Comparison of ENCODE assay signal across 29 cellular contexts in genomic region chr11:47501095-47501494, GRCh38. TPM values are rescaled to one million over a fixed set of nuclear protein-coding genes. Genes with fewer than 3 reads are reported as not detected.
DNase-seq lines count a peak whose midpoint lies in the region; ATAC-seq, FAIRE-seq and TF ChIP-seq lines count a peak whose summit lies in the region.
"Had no signal": no experiment of that assay in that cellular context is flagged by ENCODE, and none has a peak within 500 bp of the region (broad histone marks: within the 10 kb centered on the region; RNA-seq: fewer than 3 reads in every experiment).

No MANE protein-coding gene starts in this region.

- WGBS in GM12878 (ENCODE audit: insufficient coverage, insufficient replicate concordance, low lambda C conversion rate, missing lambda C conversion rate): 88% methylated on average over 5 of the region's 5 CpGs
- WGBS in neuronal stem cell (ENCODE audit: extremely low coverage in 2 of 2, insufficient read length in 2 of 2, insufficient replicate concordance in 1 of 2), 2 donors: no CpG with 5 or more reads among the region's 5 CpGs

- POLR2A ChIA-PET in activated CD4-positive, alpha-beta T cell treated with anti-CD3 and anti-CD28 coated beads for 36 hours (lab: Charles Lee): interaction anchor here (1.1 kb wide), 1 partner anchor 39 kb away, joined by 8 read pairs; no protein-coding TSS in a partner anchor
- POLR2A ChIA-PET in GM12878 (lab: Charles Lee): interaction anchor here (1.0 to 1.6 kb wide), 4 partner anchors 9 to 48 kb away, joined by 3 to 5 read pairs (median 4); no protein-coding TSS in a partner anchor

- TF ChIP-seq RAD21 in GM12878 (IDR thresholded peaks at IDR 0.05; ENCODE audit: insufficient read depth, low read depth, low read length): no peak

- H2AK5ac ChIP-seq in neuronal stem cell (ENCODE audit: low read depth, low read length): no peak overlapping the region

- peaks cover 54% of the 10 kb centered on the region for H3K4me1 Mint-ChIP-seq in activated CD4-positive, alpha-beta T cell treated with anti-CD3 and anti-CD28 coated beads for 36 hours
- H3K4me1 Mint-ChIP-seq in activated CD4-positive, alpha-beta T cell treated with anti-CD3 and anti-CD28 coated beads, Interleukin-2, amount 10 ng/mL, durations not matched to agents 24 days and 14 days: peaks cover 27% of the 10 kb centered on the region
- peaks cover 36% of the 10 kb centered on the region for H3K4me1 Mint-ChIP-seq in memory B cell
- H3K4me1 Mint-ChIP-seq in stimulated activated naive B cell treated with anti-CD40 and anti-IgM and Interleukin-4, amounts not matched to agents 10 μg/mL and 1 μg/mL and 100 μg/mL, for 72 hours: peaks cover 31 to 63% of the 10 kb centered on the region in 2 donors

- no peak overlapping the region for H3K23ac ChIP-seq in neuronal stem cell (ENCODE audit: low read depth, low read length, poor library complexity)

- H3K36me3 ChIP-seq in GM12878 (ENCODE audit: control insufficient read depth in 2 of 2, insufficient read depth in 2 of 2, low read length in 1 of 2) (peaks cover 2 to 24% of the 10 kb centered on the region in 2 experiments), BE2C (no peaks in the 10 kb centered on the region), neuronal stem cell (replicated peaks in 1 of 2; ENCODE audit: control insufficient read depth in 2 of 2, insufficient read depth in 2 of 2, low read length in 2 of 2) (peaks cover 3 to 75% of the 10 kb centered on the region in 2 donors)
- H3K36me3 ChIP-seq: pancreas, thoracic aorta had no signal

- no peak overlapping the region for H3K14ac ChIP-seq in neuronal stem cell (ENCODE audit: low read length)

- TF ChIP-seq EP300 in GM12878 (IDR thresholded peaks at IDR 0.05; ENCODE audit: borderline replicate concordance in 1 of 2, control insufficient read depth in 1 of 2, low read depth in 2 of 2, low read length in 2 of 2): no peak

- SMC1A ChIA-PET in GM12878 (lab: Charles Lee; ENCODE audit: uncharacterized antibody, unreplicated experiment): interaction anchor here (1.1 to 4.5 kb wide), 5 partner anchors 8 to 21 kb away, joined by 3 to 21 read pairs (median 19); no protein-coding TSS in a partner anchor

- no peak for ATAC-seq in activated CD4-positive, alpha-beta T cell treated with anti-CD3 and anti-CD28 coated beads for 36 hours
- no peak for ATAC-seq in GM12878
- no peak for ATAC-seq in memory B cell (ENCODE audit: low read depth)
- ATAC-seq in stimulated activated naive B cell treated with anti-CD40 and anti-IgM and Interleukin-4, amounts not matched to agents 10 μg/mL and 1 μg/mL and 100 μg/mL, for 72 hours (replicated peaks): no peak
- ATAC-seq: pancreas had no signal

- no peak overlapping the region for H2BK12ac ChIP-seq in neuronal stem cell (ENCODE audit: low read length)

- H3K4me1 ChIP-seq in GM12878 (ENCODE audit: control insufficient read depth, insufficient read depth, low read length) (peaks cover 54% of the 10 kb centered on the region), BE2C (peaks cover 11% of the 10 kb centered on the region), neuronal stem cell (ENCODE audit: control insufficient read depth in 2 of 2, insufficient read depth in 1 of 2, low read depth in 1 of 2, low read length in 2 of 2) (peaks cover 8 to 10% of the 10 kb centered on the region in 2 donors)

- BruUV-seq in GM12878 (replicated peaks; lab: Mats Ljungman, UMichigan): no TSS peak

- H2BK15ac ChIP-seq in neuronal stem cell (ENCODE audit: low read length): no peak overlapping the region

- no peak overlapping the region for H3K18ac ChIP-seq in neuronal stem cell (ENCODE audit: low read length)

- CTCF ChIA-PET in activated CD4-positive, alpha-beta T cell treated with anti-CD3 and anti-CD28 coated beads for 36 hours (lab: Charles Lee): interaction anchor here (0.9 to 1.8 kb wide), 4 partner anchors 9 to 50 kb away, joined by 3 to 8 read pairs (median 3); no protein-coding TSS in a partner anchor
- CTCF ChIA-PET in GM12878 (lab: Yijun Ruan, JAX): interaction anchor here (0.5 to 1.4 kb wide), 5 partner anchors 10 to 419 kb away, joined by 3 to 5 read pairs (median 3); no protein-coding TSS in a partner anchor

- H3K4me3 Mint-ChIP-seq in activated CD4-positive, alpha-beta T cell treated with anti-CD3 and anti-CD28 coated beads for 36 hours: no peak overlapping the region
- no peak overlapping the region for H3K4me3 Mint-ChIP-seq in activated CD4-positive, alpha-beta T cell treated with anti-CD3 and anti-CD28 coated beads, Interleukin-2, amount 10 ng/mL, durations not matched to agents 24 days and 14 days
- no peak overlapping the region for H3K4me3 Mint-ChIP-seq in memory B cell
- H3K4me3 Mint-ChIP-seq in stimulated activated naive B cell treated with anti-CD40 and anti-IgM and Interleukin-4, amounts not matched to agents 10 μg/mL and 1 μg/mL and 100 μg/mL, for 72 hours: no peak overlapping the region

- H3K27ac ChIP-seq in GM12878 (ENCODE audit: control insufficient read depth, insufficient read depth): 0 out of 2 replicates have a peak overlapping the region, but pooled peaks have one; percentile 11
- no peak overlapping the region for H3K27ac ChIP-seq in neuronal stem cell (replicated peaks; ENCODE audit: low read length)
- H3K27ac ChIP-seq: 22Rv1, GM23248, pancreas, thoracic aorta had no signal

- H2AFZ ChIP-seq in GM12878 (ENCODE audit: control insufficient read depth, low read depth, low read length): no peak overlapping the region
- no peak overlapping the region for H2AFZ ChIP-seq in neuronal stem cell (ENCODE audit: low read length)
- H2AFZ ChIP-seq: GM23248 had no signal

- no peaks in the 10 kb centered on the region for H3K27me3 Mint-ChIP-seq in activated CD4-positive, alpha-beta T cell treated with anti-CD3 and anti-CD28 coated beads for 36 hours
- no peaks in the 10 kb centered on the region for H3K27me3 Mint-ChIP-seq in activated CD4-positive, alpha-beta T cell treated with anti-CD3 and anti-CD28 coated beads, Interleukin-2, amount 10 ng/mL, durations not matched to agents 24 days and 14 days
- H3K27me3 Mint-ChIP-seq in memory B cell: no peaks in the 10 kb centered on the region
- no peaks in the 10 kb centered on the region for H3K27me3 Mint-ChIP-seq in stimulated activated naive B cell treated with anti-CD40 and anti-IgM and Interleukin-4, amounts not matched to agents 10 μg/mL and 1 μg/mL and 100 μg/mL, for 72 hours

- H4K8ac ChIP-seq in neuronal stem cell (ENCODE audit: low read depth, low read length): no peak overlapping the region

- H3K4ac ChIP-seq in neuronal stem cell (ENCODE audit: low read length): no peak overlapping the region

- H3K79me2 ChIP-seq in GM12878 (ENCODE audit: control insufficient read depth, insufficient read depth, low read length): peaks cover 89% of the 10 kb centered on the region

- no peak overlapping the region for H3K9ac ChIP-seq in GM12878 (ENCODE audit: control insufficient read depth, insufficient read depth, low read length)
- H3K9ac ChIP-seq in neuronal stem cell (ENCODE audit: low read depth, low read length, poor library complexity): no peak overlapping the region
- H3K9ac ChIP-seq: GM23248 had no signal

- intact Hi-C loops in activated CD4-positive, alpha-beta T cell treated with anti-CD3 and anti-CD28 coated beads for 36 hours (cut with DNase I, micrococcal nuclease): loop anchor here in 1 of 2 experiments (10.0 kb wide), 1 partner anchor 264 kb away; the partner anchor contains the start of gene FNBP4
- intact Hi-C loops in activated CD4-positive, alpha-beta T cell treated with anti-CD3 and anti-CD28 coated beads, Interleukin-2, amount 10 ng/mL, durations not matched to agents 24 days and 14 days (cut with micrococcal nuclease): no loop called here
- intact Hi-C loops in GM12878 (cut with micrococcal nuclease; ENCODE audit: unreplicated experiment): no loop called here

- no peak for TF ChIP-seq POLR2A in GM12878 (IDR thresholded peaks at IDR 0.05; ENCODE audit: low read depth, low read length)

- H4K20me1 ChIP-seq in GM12878 (ENCODE audit: control insufficient read depth, insufficient read depth): no peaks in the 10 kb centered on the region

- in situ Hi-C loops in GM12878 (cut with MboI): no loop called here

- H2BK5ac ChIP-seq in neuronal stem cell (ENCODE audit: low read length): no peak overlapping the region

- no peak for FAIRE-seq in GM12878 (lab: Jason Lieb, UNC)
- FAIRE-seq: astrocyte, frontal cortex, kidney, pancreas had no signal

- H4K91ac ChIP-seq in neuronal stem cell (ENCODE audit: low read depth, low read length, poor library complexity): no peak overlapping the region

- H3K79me1 ChIP-seq in neuronal stem cell (ENCODE audit: low read depth, low read length): peaks cover 4% of the 10 kb centered on the region

- peak overlapping the region; percentile 21 for H3K27ac Mint-ChIP-seq in activated CD4-positive, alpha-beta T cell treated with anti-CD3 and anti-CD28 coated beads for 36 hours
- no peak overlapping the region for H3K27ac Mint-ChIP-seq in activated CD4-positive, alpha-beta T cell treated with anti-CD3 and anti-CD28 coated beads, Interleukin-2, amount 10 ng/mL, durations not matched to agents 24 days and 14 days
- peak overlapping the region; percentile 53 for H3K27ac Mint-ChIP-seq in memory B cell
- peak overlapping the region; percentile 68 for H3K27ac Mint-ChIP-seq in stimulated activated naive B cell treated with anti-CD40 and anti-IgM and Interleukin-4, amounts not matched to agents 10 μg/mL and 1 μg/mL and 100 μg/mL, for 72 hours

- TF ChIP-seq CTCF in GM12878 (IDR thresholded peaks at IDR 0.05 in 2 of 3, conservative IDR thresholded peaks at IDR 0.05 in 1 of 3; ENCODE audit: control insufficient read depth in 2 of 3, extremely low read depth in 1 of 3, insufficient read depth in 1 of 3, low read depth in 3 of 3, low read length in 3 of 3) (no peak), BE2C (IDR thresholded peaks at IDR 0.05; ENCODE audit: low read depth, low read length) (no peak)

- no peak for DNase-seq in activated CD4-positive, alpha-beta T cell treated with anti-CD3 and anti-CD28 coated beads for 36 hours
- no peak for DNase-seq in activated CD4-positive, alpha-beta T cell treated with anti-CD3 and anti-CD28 coated beads, Interleukin-2, amount 10 ng/mL, durations not matched to agents 24 days and 14 days
- DNase-seq in GM12878 (ENCODE audit: low read depth, low spot score) (no peak), memory B cell (ENCODE audit: low spot score in 2 of 2) (no peak), BE2C (no peak), neuronal stem cell (ENCODE audit: low spot score) (no peak), NCI-H1048 (lab: John Stamatoyannopoulos, UW) (no peak)
- no peak for DNase-seq in stimulated activated naive B cell treated with anti-CD40 and anti-IgM and Interleukin-4, amounts not matched to agents 10 μg/mL and 1 μg/mL and 100 μg/mL, for 72 hours
- DNase-seq: activated CD4-positive, CD25-positive, alpha-beta regulatory T cell; activated naive CD4-positive, alpha-beta T cell treated with anti-CD3 and anti-CD28 coated beads, Interleukin-2, amount 50 U/mL, for 16 hours; effector CD4-positive, alpha-beta T cell; GM23248; kidney; mammary epithelial cell; NCI-H1105 treated with DMSO at 0.1 percent for 48 hours; NCI-H2081; NCI-H82; OCI-M1; pancreas; stimulated activated CD4-positive, alpha-beta T cell treated with anti-CD3 and anti-CD28 coated beads, Interleukin-2, amount 100 ng/mL, for 24 hours; stimulated activated naive CD4-positive, alpha-beta T cell; T1000 had no signal

- H3K4me3 ChIP-seq in GM12878: no peak overlapping the region
- H3K4me3 ChIP-seq in BE2C (ENCODE audit: low read depth, low read length): no peak overlapping the region
- no peak overlapping the region for H3K4me3 ChIP-seq in neuronal stem cell (ENCODE audit: low read length in 2 of 2)
- H3K4me3 ChIP-seq: esophagus muscularis mucosa, GM23248, pancreas, thoracic aorta had no signal

- H3K9me3 Mint-ChIP-seq in activated CD4-positive, alpha-beta T cell treated with anti-CD3 and anti-CD28 coated beads for 36 hours (ENCODE audit: low read depth): no peaks in the 10 kb centered on the region
- no peaks in the 10 kb centered on the region for H3K9me3 Mint-ChIP-seq in activated CD4-positive, alpha-beta T cell treated with anti-CD3 and anti-CD28 coated beads, Interleukin-2, amount 10 ng/mL, durations not matched to agents 24 days and 14 days
- no peaks in the 10 kb centered on the region for H3K9me3 Mint-ChIP-seq in memory B cell
- H3K9me3 Mint-ChIP-seq in stimulated activated naive B cell treated with anti-CD40 and anti-IgM and Interleukin-4, amounts not matched to agents 10 μg/mL and 1 μg/mL and 100 μg/mL, for 72 hours: no peaks in the 10 kb centered on the region

- no peak overlapping the region for H2BK120ac ChIP-seq in neuronal stem cell (ENCODE audit: low read depth, low read length)

- H3K36me3 Mint-ChIP-seq in activated CD4-positive, alpha-beta T cell treated with anti-CD3 and anti-CD28 coated beads for 36 hours (ENCODE audit: low read depth): peaks cover 27% of the 10 kb centered on the region
- H3K36me3 Mint-ChIP-seq in activated CD4-positive, alpha-beta T cell treated with anti-CD3 and anti-CD28 coated beads, Interleukin-2, amount 10 ng/mL, durations not matched to agents 24 days and 14 days (ENCODE audit: low read depth): peaks cover 27% of the 10 kb centered on the region
- peaks cover 9% of the 10 kb centered on the region for H3K36me3 Mint-ChIP-seq in memory B cell
- H3K36me3 Mint-ChIP-seq in stimulated activated naive B cell treated with anti-CD40 and anti-IgM and Interleukin-4, amounts not matched to agents 10 μg/mL and 1 μg/mL and 100 μg/mL, for 72 hours: peaks cover 21 to 38% of the 10 kb centered on the region in 2 donors

- no peaks in the 10 kb centered on the region for H3K9me3 ChIP-seq in GM12878 (replicated peaks; ENCODE audit: control insufficient read depth, insufficient read depth, low read length)
- no peaks in the 10 kb centered on the region for H3K9me3 ChIP-seq in BE2C
- H3K9me3 ChIP-seq in neuronal stem cell (replicated peaks in 1 of 2; ENCODE audit: control insufficient read depth in 2 of 2, insufficient read depth in 1 of 2, low read depth in 1 of 2, low read length in 2 of 2): no peaks in the 10 kb centered on the region
- H3K9me3 ChIP-seq: esophagus muscularis mucosa, pancreas, thoracic aorta had no signal

- H3K27me3 ChIP-seq in GM12878 (replicated peaks in 1 of 2; ENCODE audit: control insufficient read depth in 2 of 2, insufficient read depth in 2 of 2, low read length in 1 of 2) (no peaks in the 10 kb centered on the region), BE2C (no peaks in the 10 kb centered on the region), neuronal stem cell (ENCODE audit: control insufficient read depth in 3 of 3, insufficient read depth in 3 of 3, low read depth in 1 of 3, low read length in 3 of 3) (no peaks in the 10 kb centered on the region)
- H3K27me3 ChIP-seq: esophagus muscularis mucosa, pancreas had no signal

- peak overlapping the region; percentile 38; the same call in 1 of the 2 replicates for H3K4me2 ChIP-seq in GM12878 (ENCODE audit: control insufficient read depth, insufficient read depth)
- H3K4me2 ChIP-seq in neuronal stem cell (ENCODE audit: insufficient read depth, low read length, poor library complexity, severe bottlenecking): no peak overlapping the region

- RAD21 ChIA-PET in GM12878 (lab: Charles Lee; ENCODE audit: unreplicated experiment): no interaction called here

RNA-seq across cellular contexts. Expression of gene CELF1, which starts 51.8 kb away (rescaled TPM):
- total RNA-seq in activated CD4-positive, alpha-beta T cell treated with anti-CD3 and anti-CD28 coated beads for 36 hours: 100 to 1,000 TPM; 132 to 143 TPM
- total RNA-seq in activated CD4-positive, alpha-beta T cell treated with anti-CD3 and anti-CD28 coated beads, Interleukin-2, amount 10 ng/mL, durations not matched to agents 24 days and 14 days: 154 and 159 TPM in 2 replicates
- 266 and 277 TPM in 2 replicates for total RNA-seq in GM12878 (2013; cell fraction: nucleolus; rRNA removed)
- total RNA-seq in GM12878 (2014; rRNA removed): 78.6 and 82.0 TPM in 2 replicates
- total RNA-seq in GM12878 (2014; rRNA removed; fragmentation: Illumina TruSeq; extraction: Trizol): 64.2 and 64.9 TPM in 2 replicates
- total RNA-seq in GM12878 (2021): 106 and 108 TPM in 2 replicates
- polyA plus RNA-seq in GM12878 (2011; ENCODE audit: low read depth): 31.3 TPM
- polyA plus RNA-seq in GM12878 (2011; rRNA removed): 128 and 130 TPM in 2 replicates
- polyA plus RNA-seq in GM12878 (2011; cell fraction: cytosol; rRNA removed): 83.8 and 85.4 TPM in 2 replicates
- polyA plus RNA-seq in GM12878 (2011; cell fraction: nucleus; rRNA removed): 169 and 191 TPM in 2 replicates
- 42.3 and 44.9 TPM in 2 replicates for polyA plus RNA-seq in GM12878 (2012)
- 73.1 and 77.8 TPM in 2 replicates for polyA plus RNA-seq in GM12878 (2014; fragmentation: Illumina TruSeq; extraction: Trizol)
- polyA plus RNA-seq in GM12878 (2014; fragmentation: Nextera tagmentation; extraction: Ambion mirVana): 10 to 100 TPM; 35.3 to 41.5 TPM
- 83.8 and 92.9 TPM in 2 replicates for polyA plus RNA-seq in GM12878 (2014; rRNA removed)
- 100 to 1,000 TPM; 108 to 109 TPM for polyA plus RNA-seq in GM12878 (2016; fragmentation: Nextera tagmentation; extraction: Ambion mirVana)
- polyA minus RNA-seq in GM12878 (2011; rRNA and poly(A)+ RNA removed): 158 and 170 TPM in 2 replicates
- polyA minus RNA-seq in GM12878 (2011; cell fraction: cytosol; rRNA and poly(A)+ RNA removed): 49.4 and 74.5 TPM in 2 replicates
- 75.3 and 124 TPM in 2 replicates for polyA minus RNA-seq in GM12878 (2011; cell fraction: nucleus; rRNA and poly(A)+ RNA removed)
- 25.5 TPM for polyA plus RNA-seq in BE2C (2012; ENCODE audit: insufficient read depth, insufficient read length, low read depth)
- 111 TPM for polyA plus RNA-seq in neuronal stem cell (2013, experiment 1 of 2)
- 123 TPM for polyA plus RNA-seq in neuronal stem cell (2013, experiment 2 of 2)

RNA-seq across cellular contexts. Expression of gene RAPSN, which starts 52.2 kb away (rescaled TPM):
- total RNA-seq in activated CD4-positive, alpha-beta T cell treated with anti-CD3 and anti-CD28 coated beads for 36 hours: under 1 TPM in 1 of 2 experiments, not detected in 1; 0.21 TPM
- 0.42 and 1.0 TPM in 2 replicates for total RNA-seq in activated CD4-positive, alpha-beta T cell treated with anti-CD3 and anti-CD28 coated beads, Interleukin-2, amount 10 ng/mL, durations not matched to agents 24 days and 14 days
- not detected in 2 replicates for total RNA-seq in GM12878 (2013; cell fraction: nucleolus; rRNA removed)
- total RNA-seq in GM12878 (2014; rRNA removed): 0.23 and 0.27 TPM in 2 replicates
- total RNA-seq in GM12878 (2014; rRNA removed; fragmentation: Illumina TruSeq; extraction: Trizol): 0.09 and 0.13 TPM in 2 replicates
- 0.15 and 0.27 TPM in 2 replicates for total RNA-seq in GM12878 (2021)
- polyA plus RNA-seq in GM12878 (2011; ENCODE audit: low read depth): not detected
- polyA plus RNA-seq in GM12878 (2011; rRNA removed): 0.08 and 0.09 TPM in 2 replicates
- polyA plus RNA-seq in GM12878 (2011; cell fraction: cytosol; rRNA removed): 0.07 TPM in 1 of 2 replicates, not detected in the other
- 0.23 and 0.48 TPM in 2 replicates for polyA plus RNA-seq in GM12878 (2011; cell fraction: nucleus; rRNA removed)
- 0.08 and 0.91 TPM in 2 replicates for polyA plus RNA-seq in GM12878 (2012)
- not detected in 2 replicates for polyA plus RNA-seq in GM12878 (2014; fragmentation: Illumina TruSeq; extraction: Trizol)
- not detected for polyA plus RNA-seq in GM12878 (2014; fragmentation: Nextera tagmentation; extraction: Ambion mirVana)
- polyA plus RNA-seq in GM12878 (2014; rRNA removed): 0.28 TPM in 1 of 2 replicates, not detected in the other
- not detected for polyA plus RNA-seq in GM12878 (2016; fragmentation: Nextera tagmentation; extraction: Ambion mirVana)
- polyA minus RNA-seq in GM12878 (2011; rRNA and poly(A)+ RNA removed): 0.31 TPM in 1 of 2 replicates, not detected in the other
- polyA minus RNA-seq in GM12878 (2011; cell fraction: cytosol; rRNA and poly(A)+ RNA removed): not detected in 2 replicates
- 0.12 and 1.1 TPM in 2 replicates for polyA minus RNA-seq in GM12878 (2011; cell fraction: nucleus; rRNA and poly(A)+ RNA removed)
- polyA plus RNA-seq in BE2C (2012; ENCODE audit: insufficient read depth, insufficient read length, low read depth): not detected
- polyA plus RNA-seq in neuronal stem cell (2013, experiment 1 of 2): not detected
- polyA plus RNA-seq in neuronal stem cell (2013, experiment 2 of 2): 0.06 TPM
- total RNA-seq: cerebellum, Daoy, frontal cortex had no signal
